ENCODE assay signal across 1 cellular context in genomic region chr16:77190190-77190477, GRCh38.
TF ChIP-seq lines count a peak whose summit lies in the region.

No MANE protein-coding gene starts in this region.

TF ChIP-seq in IMR-90, 13 proteins besides CTCF, POLR2A, EP300 and RAD21 (continued from another document):
- TF ChIP-seq USF2 (IDR thresholded peaks at IDR 0.05; ENCODE audit: low read depth, low read length) (no peak), CHD1 (IDR thresholded peaks at IDR 0.05; ENCODE audit: low read depth, low read length) (no peak), MAFK (IDR thresholded peaks at IDR 0.05; ENCODE audit: low read depth, low read length) (no peak), MXI1 (IDR thresholded peaks at IDR 0.05; ENCODE audit: borderline replicate concordance, low read depth, low read length) (no peak), SMC3 (IDR thresholded peaks at IDR 0.05; ENCODE audit: low read depth, low read length) (no peak), BHLHE40 (IDR thresholded peaks at IDR 0.05; ENCODE audit: low read depth, low read length) (no peak), NFE2L2 (IDR thresholded peaks at IDR 0.05; ENCODE audit: low read depth, low read length) (no peak), MAZ (IDR thresholded peaks at IDR 0.05; ENCODE audit: borderline replicate concordance, low read depth, low read length) (no peak), RFX5 (IDR thresholded peaks at IDR 0.05; ENCODE audit: low read depth, low read length) (no peak)
TF ChIP-seq in IMR-90: peak in this region for 0.
